Comparison of ENCODE assay signal across 20 cellular contexts in genomic region chr3:173652093-173652492, GRCh38.
"Had no signal": no experiment of that assay in that cellular context is flagged by ENCODE, and none has a peak within 500 bp of the region (broad histone marks: within the 10 kb centered on the region; RNA-seq: fewer than 3 reads in every experiment).

No MANE protein-coding gene starts in this region.

- ATAC-seq: activated CD8-positive, alpha-beta memory T cell treated with anti-CD3 and anti-CD28 coated beads, Interleukin-2, amount 10 ng/mL, durations not matched to agents 7 days and 5 days; activated T-cell treated with anti-CD3 and anti-CD28 coated beads, Interleukin-2, amount 50 U/mL, for 4 hours; K562; WTC11 had no signal

- H3K36me3 ChIP-seq: brain microvascular endothelial cell, cardiac muscle cell, Peyer's patch had no signal

- FAIRE-seq: K562 had no signal

- H3K4me1 ChIP-seq: Peyer's patch had no signal

- DNase-seq: activated CD4-positive, alpha-beta T cell treated with anti-CD3 and anti-CD28 coated beads for 1 hour; activated CD4-positive, alpha-beta T cell treated with anti-CD3 and anti-CD28 coated beads, Interleukin-2, amount 10 ng/mL, durations not matched to agents 24 days and 14 days; activated CD4-positive, alpha-beta T cell treated with anti-CD3 and anti-CD28 coated beads, Interleukin-2, amount 50 U/mL, for 48 hours; activated CD8-positive, alpha-beta memory T cell treated with anti-CD3 and anti-CD28 coated beads, Interleukin-2, amount 10 ng/mL, durations not matched to agents 7 days and 5 days; activated effector memory CD4-positive, alpha-beta T cell treated with anti-CD3 and anti-CD28 coated beads, Interleukin-2, amount 50 U/mL, for 16 hours; activated naive CD4-positive, alpha-beta T cell treated with Interleukin-2 at 50 U/mL for 16 hours; activated T-cell treated with anti-CD3 and anti-CD28 coated beads, Interleukin-2, amount 50 U/mL, for 4 hours; brain microvascular endothelial cell; Karpas-422; NCI-H1105 treated with DMSO at 0.1 percent for 48 hours; NCI-H1436 treated with DMSO at 0.1 percent for 48 hours; NCI-H187; NCI-H2081; NCI-H524; Peyer's patch; SHP77; T-helper 9 cell had no signal

- H3K27me3 ChIP-seq: brain microvascular endothelial cell, cardiac muscle cell, Peyer's patch had no signal

- H3K4me3 ChIP-seq: cardiac muscle cell, K562, Peyer's patch had no signal

- H3K9me3 ChIP-seq: Peyer's patch had no signal
